ENCODE assay signal across 17 cellular contexts in the genomic region with DNA sequence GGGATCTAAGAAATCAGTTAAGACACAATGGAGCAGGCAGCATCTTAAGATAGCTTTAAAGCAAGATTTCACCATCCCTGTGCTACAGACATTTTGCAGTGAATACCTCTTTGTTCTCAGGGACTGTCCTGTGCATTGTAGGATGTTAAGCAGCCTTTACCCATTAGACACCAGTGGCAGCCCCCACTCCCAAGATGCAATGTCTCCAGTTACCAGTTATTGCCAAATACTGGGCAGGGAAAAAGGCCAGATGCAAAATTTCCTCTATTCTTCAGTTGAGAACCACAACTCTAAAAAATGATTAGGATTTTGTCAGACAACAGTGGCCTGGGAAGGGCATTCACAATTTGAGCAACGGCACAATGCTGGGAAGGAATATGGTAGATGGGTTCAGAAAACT. TPM values are rescaled to one million over a fixed set of nuclear protein-coding genes. Genes with fewer than 3 reads are reported as not detected.
DNase-seq lines count a peak whose midpoint lies in the region; ATAC-seq and TF ChIP-seq lines count a peak whose summit lies in the region.
"Had no signal": no experiment of that assay in that cellular context is flagged by ENCODE, and none has a peak within 500 bp of the region (broad histone marks: within the 10 kb centered on the region; RNA-seq: fewer than 3 reads in every experiment).

No MANE protein-coding gene starts in this region.

- peak overlapping the region; percentile 81 for H3K27ac Mint-ChIP-seq in activated naive CD4-positive, alpha-beta T cell treated with anti-CD3 and anti-CD28 coated beads, Interleukin-2, amount 10 ng/mL, durations not matched to agents 7 days and 5 days
- no peak overlapping the region for H3K27ac Mint-ChIP-seq in activated naive CD8-positive, alpha-beta T cell treated with anti-CD3 and anti-CD28 coated beads, Interleukin-2, amount 50 U/mL, for 24 hours
- H3K27ac Mint-ChIP-seq in neural crest cell (ENCODE audit: unreplicated experiment) = no peak overlapping the region
- H3K27ac Mint-ChIP-seq: activated naive CD4-positive, alpha-beta T cell treated with anti-CD3 and anti-CD28 coated beads, Interleukin-2, amount 50 U/mL, for 72 hours had no signal

- no peak overlapping the region for H3K9ac ChIP-seq in HUES6 (ENCODE audit: low read length)

- DNase-seq in activated naive CD4-positive, alpha-beta T cell treated with anti-CD3 and anti-CD28 coated beads, Interleukin-2, amount 10 ng/mL, durations not matched to agents 7 days and 5 days = no peak
- no peak for DNase-seq in activated naive CD4-positive, alpha-beta T cell treated with anti-CD3 and anti-CD28 coated beads, Interleukin-2, amount 50 U/mL, for 16 hours
- no peak for DNase-seq in activated naive CD8-positive, alpha-beta T cell treated with anti-CD3 and anti-CD28 coated beads, Interleukin-2, amount 50 U/mL, for 24 hours
- DNase-seq in neural crest cell (ENCODE audit: low read depth, low spot score) (no peak), hepatic stellate cell (ENCODE audit: low spot score) (no peak), HT-29 (ENCODE audit: low spot score) (no peak)
- DNase-seq: activated CD4-positive, CD25-positive, alpha-beta regulatory T cell treated with anti-CD3 and anti-CD28 coated beads, Interleukin-2, amount 50 U/mL, for 72 hours; dorsolateral prefrontal cortex; GF-D8; NCI-H1694 treated with DMSO at 0.1 percent for 48 hours; T1000 had no signal

- peak overlapping the region; percentile 40 for H3K4me3 Mint-ChIP-seq in activated naive CD4-positive, alpha-beta T cell treated with anti-CD3 and anti-CD28 coated beads, Interleukin-2, amount 10 ng/mL, durations not matched to agents 7 days and 5 days
- H3K4me3 Mint-ChIP-seq in activated naive CD8-positive, alpha-beta T cell treated with anti-CD3 and anti-CD28 coated beads, Interleukin-2, amount 50 U/mL, for 24 hours = peak overlapping the region; percentile 21
- H3K4me3 Mint-ChIP-seq in neural crest cell = peak overlapping the region; percentile 59

- no peak for TF ChIP-seq CTCF in neural crest cell (conservative IDR thresholded peaks at IDR 0.05)

- CTCF ChIA-PET in activated naive CD4-positive, alpha-beta T cell treated with anti-CD3 and anti-CD28 coated beads, Interleukin-2, amount 10 ng/mL, durations not matched to agents 7 days and 5 days (lab: Charles Lee) = interaction anchor here (1.2 kb wide), 1 partner anchor 24 kb away, joined by 3 read pairs; no protein-coding TSS in a partner anchor

- H3K4me1 ChIP-seq in HUES6 (ENCODE audit: control insufficient read depth, insufficient read depth, low read length) = peaks cover 36% of the 10 kb centered on the region
- H3K4me1 ChIP-seq: breast epithelium had no signal

- no peaks in the 10 kb centered on the region for H3K27me3 Mint-ChIP-seq in activated naive CD4-positive, alpha-beta T cell treated with anti-CD3 and anti-CD28 coated beads, Interleukin-2, amount 10 ng/mL, durations not matched to agents 7 days and 5 days
- no peaks in the 10 kb centered on the region for H3K27me3 Mint-ChIP-seq in activated naive CD8-positive, alpha-beta T cell treated with anti-CD3 and anti-CD28 coated beads, Interleukin-2, amount 50 U/mL, for 24 hours
- H3K27me3 Mint-ChIP-seq in neural crest cell (ENCODE audit: low read depth) = no peaks in the 10 kb centered on the region

- H3K36me3 Mint-ChIP-seq in activated naive CD4-positive, alpha-beta T cell treated with anti-CD3 and anti-CD28 coated beads, Interleukin-2, amount 10 ng/mL, durations not matched to agents 7 days and 5 days = peaks cover 80% of the 10 kb centered on the region
- H3K36me3 Mint-ChIP-seq in activated naive CD8-positive, alpha-beta T cell treated with anti-CD3 and anti-CD28 coated beads, Interleukin-2, amount 50 U/mL, for 24 hours (ENCODE audit: low read depth) = peaks cover 86% of the 10 kb centered on the region
- peaks cover 41% of the 10 kb centered on the region for H3K36me3 Mint-ChIP-seq in neural crest cell (ENCODE audit: low read depth)

- no peak overlapping the region for H3K27ac ChIP-seq in HUES6 (ENCODE audit: low read depth, low read length)
- H3K27ac ChIP-seq: breast epithelium, dorsolateral prefrontal cortex had no signal

- peaks cover 70% of the 10 kb centered on the region for H3K36me3 ChIP-seq in HUES6 (ENCODE audit: control insufficient read depth, insufficient read depth, low read length)
- H3K36me3 ChIP-seq: breast epithelium had no signal

- H3K4me3 ChIP-seq in HUES6 (ENCODE audit: low read depth, low read length) = peak overlapping the region; percentile 9; the same call in 1 of the 2 replicates
- H3K4me3 ChIP-seq: breast epithelium, dorsolateral prefrontal cortex had no signal

- H3K27me3 ChIP-seq in HUES6 (ENCODE audit: control insufficient read depth, insufficient read depth, low read length) = no peaks in the 10 kb centered on the region
- H3K27me3 ChIP-seq: breast epithelium, dorsolateral prefrontal cortex had no signal

- no peaks in the 10 kb centered on the region for H3K9me3 Mint-ChIP-seq in activated naive CD4-positive, alpha-beta T cell treated with anti-CD3 and anti-CD28 coated beads, Interleukin-2, amount 10 ng/mL, durations not matched to agents 7 days and 5 days
- no peaks in the 10 kb centered on the region for H3K9me3 Mint-ChIP-seq in activated naive CD8-positive, alpha-beta T cell treated with anti-CD3 and anti-CD28 coated beads, Interleukin-2, amount 50 U/mL, for 24 hours
- no peaks in the 10 kb centered on the region for H3K9me3 Mint-ChIP-seq in neural crest cell

- ATAC-seq in activated naive CD8-positive, alpha-beta T cell treated with anti-CD3 and anti-CD28 coated beads, Interleukin-2, amount 50 U/mL, for 24 hours = no peak
- no peak for ATAC-seq in GM21367 (IDR thresholded peaks at IDR 0.05; ENCODE audit: unreplicated experiment)
- ATAC-seq: activated naive CD4-positive, alpha-beta T cell treated with anti-CD3 and anti-CD28 coated beads, Interleukin-2, amount 50 U/mL, for 72 hours; esophagus mucosa; Right ventricle myocardium inferior had no signal

- no peaks in the 10 kb centered on the region for H3K9me3 ChIP-seq in HUES6 (ENCODE audit: control insufficient read depth, insufficient read depth, low read depth, low read length)
- H3K9me3 ChIP-seq: breast epithelium had no signal

- peaks cover 79% of the 10 kb centered on the region for H3K4me1 Mint-ChIP-seq in activated naive CD4-positive, alpha-beta T cell treated with anti-CD3 and anti-CD28 coated beads, Interleukin-2, amount 10 ng/mL, durations not matched to agents 7 days and 5 days
- peaks cover 70% of the 10 kb centered on the region for H3K4me1 Mint-ChIP-seq in activated naive CD8-positive, alpha-beta T cell treated with anti-CD3 and anti-CD28 coated beads, Interleukin-2, amount 50 U/mL, for 24 hours
- peaks cover 55% of the 10 kb centered on the region for H3K4me1 Mint-ChIP-seq in neural crest cell

RNA-seq across cellular contexts. Expression of gene FBXO5, which starts 6.1 kb away (rescaled TPM):
- total RNA-seq in neural crest cell = 56.3 TPM in 2 replicates
- total RNA-seq in HT-29 (2014; rRNA removed; shearing (Covaris generic)) = 8.5 TPM in 2 replicates

RNA-seq across cellular contexts. Expression of gene MTRF1L, which starts 25.8 kb away (rescaled TPM):
- total RNA-seq in neural crest cell = 22.5 and 23.2 TPM in 2 replicates
- 16.5 and 25.2 TPM in 2 replicates for total RNA-seq in HT-29 (2014; rRNA removed; shearing (Covaris generic))
